35 cellular contexts compared by ENCODE assay signal in genomic region chr1:220921991-220922390, GRCh38. TPM values are rescaled to one million over a fixed set of nuclear protein-coding genes. Genes with fewer than 3 reads are reported as not detected.
"Had no signal": no experiment of that assay in that cellular context is flagged by ENCODE, and none has a peak within 500 bp of the region (broad histone marks: within the 10 kb centered on the region; RNA-seq: fewer than 3 reads in every experiment).

No MANE protein-coding gene starts in this region.

- H3K4me1 Mint-ChIP-seq: activated CD4-positive, alpha-beta T cell treated with anti-CD3 and anti-CD28 coated beads, Interleukin-2, amount 10 ng/mL, durations not matched to agents 24 days and 14 days; activated naive CD8-positive, alpha-beta T cell treated with anti-CD3 and anti-CD28 coated beads, Interleukin-2, amount 10 ng/mL, durations not matched to agents 7 days and 5 days; mesothelial cell of epicardium; naive thymus-derived CD8-positive, alpha-beta T cell; neural crest cell had no signal

- ATAC-seq: gastrocnemius medialis; naive thymus-derived CD8-positive, alpha-beta T cell; pancreas; upper lobe of right lung had no signal

- H3K36me3 Mint-ChIP-seq: activated CD4-positive, alpha-beta memory T cell treated with anti-CD3 and anti-CD28 coated beads for 36 hours; activated naive CD8-positive, alpha-beta T cell treated with anti-CD3 and anti-CD28 coated beads, Interleukin-2, amount 10 ng/mL, durations not matched to agents 7 days and 5 days; brain; mesothelial cell of epicardium; naive thymus-derived CD8-positive, alpha-beta T cell had no signal

- H3K9me3 ChIP-seq: ascending aorta, gastrocnemius medialis, pancreas, prostate gland, suprapubic skin, tibial artery, upper lobe of right lung had no signal

- H3K4me1 ChIP-seq: ascending aorta, pancreas, prostate gland, suprapubic skin, tibial artery, upper lobe of right lung had no signal

- H3K4me3 ChIP-seq: ascending aorta, cardiac muscle cell, coronary artery, dorsolateral prefrontal cortex, gastrocnemius medialis, hepatocyte, pancreas, prostate gland, smooth muscle cell, suprapubic skin, tibial artery, upper lobe of right lung had no signal

- H3K4me2 ChIP-seq: hepatocyte, smooth muscle cell had no signal

- H3K27me3 ChIP-seq: ascending aorta, gastrocnemius medialis, pancreas, tibial artery, upper lobe of right lung had no signal

- H3K4me3 Mint-ChIP-seq: activated CD4-positive, alpha-beta memory T cell treated with anti-CD3 and anti-CD28 coated beads for 36 hours; activated CD4-positive, alpha-beta T cell treated with anti-CD3 and anti-CD28 coated beads, Interleukin-2, amount 10 ng/mL, durations not matched to agents 24 days and 14 days; activated naive CD4-positive, alpha-beta T cell treated with anti-CD3 and anti-CD28 coated beads for 36 hours; activated naive CD8-positive, alpha-beta T cell treated with anti-CD3 and anti-CD28 coated beads, Interleukin-2, amount 10 ng/mL, durations not matched to agents 7 days and 5 days; activated T-helper 1 cell treated with anti-CD3 and anti-CD28 coated beads, Interleukin-12 subunit alpha, Interleukin-12 subunit beta, Interleukin-2, Interleukin-4 antibody, amounts not matched to agents 30 ng/mL and 10 ng/mL and 1 ng/mL, durations not matched to agents 14 hours and 24 hours and 36 hours; brain; mesothelial cell of epicardium; naive thymus-derived CD8-positive, alpha-beta T cell; neural crest cell; stimulated activated naive B cell treated with anti-CD40 and anti-IgM and Interleukin-4, amounts not matched to agents 10 μg/mL and 1 μg/mL and 100 μg/mL, for 72 hours had no signal

- H3K27ac ChIP-seq: ascending aorta, cardiac muscle cell, coronary artery, dorsolateral prefrontal cortex, gastrocnemius medialis, hepatocyte, pancreas, prostate gland, suprapubic skin, tibial artery, upper lobe of right lung, WERI-Rb-1 had no signal

- H3K27me3 Mint-ChIP-seq: activated CD4-positive, alpha-beta T cell treated with anti-CD3 and anti-CD28 coated beads, Interleukin-2, amount 10 ng/mL, durations not matched to agents 24 days and 14 days had no signal

- H3K36me3 ChIP-seq: ascending aorta, cardiac muscle cell, gastrocnemius medialis, pancreas, prostate gland, suprapubic skin, tibial artery, upper lobe of right lung, WERI-Rb-1 had no signal

- H3K27ac Mint-ChIP-seq: activated CD4-positive, alpha-beta memory T cell treated with anti-CD3 and anti-CD28 coated beads for 36 hours; activated CD4-positive, alpha-beta T cell treated with anti-CD3 and anti-CD28 coated beads, Interleukin-2, amount 10 ng/mL, durations not matched to agents 24 days and 14 days; activated naive CD4-positive, alpha-beta T cell treated with anti-CD3 and anti-CD28 coated beads for 36 hours; activated naive CD8-positive, alpha-beta T cell treated with anti-CD3 and anti-CD28 coated beads, Interleukin-2, amount 10 ng/mL, durations not matched to agents 7 days and 5 days; activated T-helper 1 cell treated with anti-CD3 and anti-CD28 coated beads, Interleukin-12 subunit alpha, Interleukin-12 subunit beta, Interleukin-2, Interleukin-4 antibody, amounts not matched to agents 30 ng/mL and 10 ng/mL and 1 ng/mL, durations not matched to agents 14 hours and 24 hours and 36 hours; mesothelial cell of epicardium; naive thymus-derived CD8-positive, alpha-beta T cell had no signal

- H2AFZ ChIP-seq: hepatocyte had no signal

- H3K9me3 Mint-ChIP-seq: activated CD4-positive, alpha-beta memory T cell treated with anti-CD3 and anti-CD28 coated beads for 36 hours; activated naive CD4-positive, alpha-beta T cell treated with anti-CD3 and anti-CD28 coated beads for 36 hours; activated naive CD8-positive, alpha-beta T cell treated with anti-CD3 and anti-CD28 coated beads, Interleukin-2, amount 10 ng/mL, durations not matched to agents 7 days and 5 days; activated T-helper 1 cell treated with anti-CD3 and anti-CD28 coated beads, Interleukin-12 subunit alpha, Interleukin-12 subunit beta, Interleukin-2, Interleukin-4 antibody, amounts not matched to agents 30 ng/mL and 10 ng/mL and 1 ng/mL, durations not matched to agents 14 hours and 24 hours and 36 hours; brain; mesothelial cell of epicardium; neural crest cell had no signal

- DNase-seq: activated CD4-positive, alpha-beta memory T cell treated with anti-CD3 and anti-CD28 coated beads for 36 hours; activated CD4-positive, alpha-beta T cell treated with anti-CD3 and anti-CD28 coated beads, Interleukin-2, amount 10 ng/mL, durations not matched to agents 24 days and 14 days; activated CD4-positive, CD25-positive, alpha-beta regulatory T cell treated with anti-CD3 and anti-CD28 coated beads, Interleukin-2, amount 50 U/mL, for 72 hours; activated CD8-positive, alpha-beta memory T cell treated with anti-CD3 and anti-CD28 coated beads, Interleukin-2, amount 50 U/mL, for 4 hours; activated effector memory CD4-positive, alpha-beta T cell treated with anti-CD3 and anti-CD28 coated beads, Interleukin-2, amount 50 U/mL, for 16 hours; activated naive CD4-positive, alpha-beta T cell treated with anti-CD3 and anti-CD28 coated beads for 36 hours; activated naive CD8-positive, alpha-beta T cell treated with anti-CD3 and anti-CD28 coated beads, Interleukin-2, amount 10 ng/mL, durations not matched to agents 7 days and 5 days; activated T-cell treated with anti-CD3 and anti-CD28 coated beads, Interleukin-2, amount 50 U/mL, for 1 hour; dorsolateral prefrontal cortex; effector memory CD4-positive, alpha-beta T cell; erythroblast; gastrocnemius medialis; naive thymus-derived CD8-positive, alpha-beta T cell; nucleus accumbens; pancreas; stimulated activated CD4-positive, alpha-beta T cell treated with anti-CD3 and anti-CD28 coated beads, Interleukin-1b, Interleukin-23, amount 100 ng/mL, for 48 hours; stimulated activated CD4-positive, alpha-beta T cell treated with anti-CD3 and anti-CD28 coated beads, Interleukin-4, amount 100 ng/mL, for 4 hours; stimulated activated CD8-positive, alpha-beta memory T cell treated with anti-CD3 and anti-CD28 coated beads, Interleukin-4, amount 100 ng/mL, for 48 hours; stimulated activated naive B cell treated with anti-CD40 and anti-IgM and Interleukin-4, amounts not matched to agents 10 μg/mL and 1 μg/mL and 100 μg/mL, for 72 hours; T1000; tibial artery; upper lobe of right lung; WERI-Rb-1 had no signal

- H3K79me2 ChIP-seq: hepatocyte had no signal

RNA-seq across cellular contexts. Expression of gene HLX, which starts 42.7 kb away (rescaled TPM):
- total RNA-seq: activated CD8-positive, alpha-beta memory T cell treated with anti-CD3 and anti-CD28 coated beads for 36 hours had no signal
- polyA plus RNA-seq: naive thymus-derived CD8-positive, alpha-beta T cell had no signal
